1 cellular context compared by ENCODE assay signal in the genomic region with DNA sequence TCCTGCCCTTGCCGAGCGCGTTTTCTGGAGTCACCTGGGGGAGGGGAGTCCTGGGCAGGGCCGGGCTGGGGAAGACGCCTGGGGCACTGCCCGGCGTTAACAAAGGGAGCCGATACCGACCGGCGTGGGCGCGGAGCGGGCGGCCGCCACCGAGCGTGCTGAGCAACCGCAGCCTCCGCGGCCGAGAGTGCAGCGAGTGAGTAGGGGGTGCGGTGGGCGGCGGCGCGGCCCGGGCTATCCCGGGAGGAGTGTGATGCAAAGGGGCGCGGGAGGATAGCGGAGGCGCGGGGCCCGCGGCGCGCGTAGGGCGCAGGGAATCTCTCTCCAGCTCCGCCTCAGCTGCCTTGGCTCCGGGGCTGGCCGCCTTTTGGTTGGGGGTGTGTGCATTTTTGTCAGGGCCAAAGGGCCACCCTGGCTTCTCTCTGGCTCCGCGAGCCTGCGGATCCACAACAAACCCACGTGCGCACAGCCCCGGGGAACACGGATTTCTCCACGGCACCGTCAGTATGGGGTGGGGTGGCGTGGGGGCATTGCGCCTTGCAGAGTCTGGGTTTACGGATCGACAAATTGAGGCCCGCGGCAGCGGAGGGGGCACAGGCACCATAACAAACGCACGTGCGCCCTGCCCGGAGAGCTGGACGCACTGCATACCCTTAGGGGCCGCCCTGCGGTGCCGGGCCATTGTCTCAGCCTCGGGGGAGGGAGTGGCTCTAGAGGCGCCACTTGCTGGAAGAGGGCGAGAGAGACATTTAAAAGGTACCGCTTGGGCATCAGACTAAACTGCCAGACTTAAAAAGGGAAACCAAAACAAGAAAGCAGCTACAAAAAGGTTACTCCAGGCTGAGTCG.
A peak's percentile ranks its signal among the peaks of the same experiment; 100 is the strongest.
TF ChIP-seq lines count a peak whose summit lies in the region.

No MANE protein-coding gene starts in this region.

TF ChIP-seq in HepG2, 621 proteins besides CTCF, POLR2A, EP300 and RAD21 (continued from another document and continues in another):
- peak; percentile 66; the same call in 1 of the 2 replicates for TF ChIP-seq SOX13 (IDR thresholded peaks at IDR 0.05)
- TF ChIP-seq SOX13 (CRISPR knock-in tag; conservative IDR thresholded peaks at IDR 0.05 in 1 of 2, IDR thresholded peaks at IDR 0.05 in 1 of 2) = peak in 1 of 2 experiments; percentile 86; a peak in 2 of 4 replicates
- TF ChIP-seq KDM1A (CRISPR knock-in tag; IDR thresholded peaks at IDR 0.05) = no peak
- 0 out of 2 replicates have a peak, but pooled peaks have one; percentile 12 for TF ChIP-seq ZNF121 (CRISPR knock-in tag; IDR thresholded peaks at IDR 0.05)
- no peak for TF ChIP-seq NFE2 (CRISPR knock-in tag; IDR thresholded peaks at IDR 0.05)
- TF ChIP-seq NKX3-1 (CRISPR knock-in tag; IDR thresholded peaks at IDR 0.05) = no peak
- TF ChIP-seq REST (IDR thresholded peaks at IDR 0.05; ENCODE audit: borderline replicate concordance in 1 of 2, low read depth in 1 of 2, low read length in 2 of 2) = no peak
- TF ChIP-seq, protein P1, sequence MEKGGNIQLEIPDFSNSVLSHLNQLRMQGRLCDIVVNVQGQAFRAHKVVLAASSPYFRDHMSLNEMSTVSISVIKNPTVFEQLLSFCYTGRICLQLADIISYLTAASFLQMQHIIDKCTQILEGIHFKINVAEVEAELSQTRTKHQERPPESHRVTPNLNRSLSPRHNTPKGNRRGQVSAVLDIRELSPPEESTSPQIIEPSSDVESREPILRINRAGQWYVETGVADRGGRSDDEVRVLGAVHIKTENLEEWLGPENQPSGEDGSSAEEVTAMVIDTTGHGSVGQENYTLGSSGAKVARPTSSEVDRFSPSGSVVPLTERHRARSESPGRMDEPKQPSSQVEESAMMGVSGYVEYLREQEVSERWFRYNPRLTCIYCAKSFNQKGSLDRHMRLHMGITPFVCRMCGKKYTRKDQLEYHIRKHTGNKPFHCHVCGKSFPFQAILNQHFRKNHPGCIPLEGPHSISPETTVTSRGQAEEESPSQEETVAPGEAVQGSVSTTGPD (CRISPR knock-in tag; IDR thresholded peaks at IDR 0.05) = no peak
- TF ChIP-seq, protein P2, sequence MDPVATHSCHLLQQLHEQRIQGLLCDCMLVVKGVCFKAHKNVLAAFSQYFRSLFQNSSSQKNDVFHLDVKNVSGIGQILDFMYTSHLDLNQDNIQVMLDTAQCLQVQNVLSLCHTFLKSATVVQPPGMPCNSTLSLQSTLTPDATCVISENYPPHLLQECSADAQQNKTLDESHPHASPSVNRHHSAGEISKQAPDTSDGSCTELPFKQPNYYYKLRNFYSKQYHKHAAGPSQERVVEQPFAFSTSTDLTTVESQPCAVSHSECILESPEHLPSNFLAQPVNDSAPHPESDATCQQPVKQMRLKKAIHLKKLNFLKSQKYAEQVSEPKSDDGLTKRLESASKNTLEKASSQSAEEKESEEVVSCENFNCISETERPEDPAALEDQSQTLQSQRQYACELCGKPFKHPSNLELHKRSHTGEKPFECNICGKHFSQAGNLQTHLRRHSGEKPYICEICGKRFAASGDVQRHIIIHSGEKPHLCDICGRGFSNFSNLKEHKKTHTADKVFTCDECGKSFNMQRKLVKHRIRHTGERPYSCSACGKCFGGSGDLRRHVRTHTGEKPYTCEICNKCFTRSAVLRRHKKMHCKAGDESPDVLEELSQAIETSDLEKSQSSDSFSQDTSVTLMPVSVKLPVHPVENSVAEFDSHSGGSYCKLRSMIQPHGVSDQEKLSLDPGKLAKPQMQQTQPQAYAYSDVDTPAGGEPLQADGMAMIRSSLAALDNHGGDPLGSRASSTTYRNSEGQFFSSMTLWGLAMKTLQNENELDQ (CRISPR knock-in tag; IDR thresholded peaks at IDR 0.05; ENCODE audit: borderline replicate concordance) = no peak
- no peak for TF ChIP-seq DNMT3B (CRISPR knock-in tag; conservative IDR thresholded peaks at IDR 0.05)
- TF ChIP-seq, protein P3, sequence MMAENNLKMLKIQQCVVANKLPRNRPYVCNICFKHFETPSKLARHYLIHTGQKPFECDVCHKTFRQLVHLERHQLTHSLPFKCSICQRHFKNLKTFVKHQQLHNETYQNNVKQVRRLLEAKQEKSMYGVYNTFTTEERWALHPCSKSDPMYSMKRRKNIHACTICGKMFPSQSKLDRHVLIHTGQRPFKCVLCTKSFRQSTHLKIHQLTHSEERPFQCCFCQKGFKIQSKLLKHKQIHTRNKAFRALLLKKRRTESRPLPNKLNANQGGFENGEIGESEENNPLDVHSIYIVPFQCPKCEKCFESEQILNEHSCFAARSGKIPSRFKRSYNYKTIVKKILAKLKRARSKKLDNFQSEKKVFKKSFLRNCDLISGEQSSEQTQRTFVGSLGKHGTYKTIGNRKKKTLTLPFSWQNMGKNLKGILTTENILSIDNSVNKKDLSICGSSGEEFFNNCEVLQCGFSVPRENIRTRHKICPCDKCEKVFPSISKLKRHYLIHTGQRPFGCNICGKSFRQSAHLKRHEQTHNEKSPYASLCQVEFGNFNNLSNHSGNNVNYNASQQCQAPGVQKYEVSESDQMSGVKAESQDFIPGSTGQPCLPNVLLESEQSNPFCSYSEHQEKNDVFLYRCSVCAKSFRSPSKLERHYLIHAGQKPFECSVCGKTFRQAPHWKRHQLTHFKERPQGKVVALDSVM (CRISPR knock-in tag; IDR thresholded peaks at IDR 0.05) = no peak
- no peak for TF ChIP-seq ATF3 (CRISPR knock-in tag; IDR thresholded peaks at IDR 0.05)
- no peak for TF ChIP-seq SMARCE1 (IDR thresholded peaks at IDR 0.05; ENCODE audit: borderline replicate concordance)
- TF ChIP-seq CHD2 (IDR thresholded peaks at IDR 0.05; ENCODE audit: low read depth, low read length) = no peak
- no peak for TF ChIP-seq PAWR (CRISPR knock-in tag; IDR thresholded peaks at IDR 0.05; ENCODE audit: borderline replicate concordance)
- TF ChIP-seq ZNF660 (CRISPR knock-in tag; IDR thresholded peaks at IDR 0.05; ENCODE audit: borderline replicate concordance, low read depth) = no peak
- peak; percentile 77 for TF ChIP-seq ZNF563 (CRISPR knock-in tag; IDR thresholded peaks at IDR 0.05)
- no peak for TF ChIP-seq ZNF749 (CRISPR knock-in tag; IDR thresholded peaks at IDR 0.05; ENCODE audit: borderline replicate concordance)
- no peak for TF ChIP-seq ZFP36L2 (CRISPR knock-in tag; IDR thresholded peaks at IDR 0.05)
- peak; percentile 57; the same call in 1 of the 2 replicates for TF ChIP-seq TFDP1 (CRISPR knock-in tag; IDR thresholded peaks at IDR 0.05; ENCODE audit: borderline replicate concordance)
- peak; percentile 53; the same call in 1 of the 2 replicates for TF ChIP-seq ERF (CRISPR knock-in tag; IDR thresholded peaks at IDR 0.05)
- TF ChIP-seq, protein P4, sequence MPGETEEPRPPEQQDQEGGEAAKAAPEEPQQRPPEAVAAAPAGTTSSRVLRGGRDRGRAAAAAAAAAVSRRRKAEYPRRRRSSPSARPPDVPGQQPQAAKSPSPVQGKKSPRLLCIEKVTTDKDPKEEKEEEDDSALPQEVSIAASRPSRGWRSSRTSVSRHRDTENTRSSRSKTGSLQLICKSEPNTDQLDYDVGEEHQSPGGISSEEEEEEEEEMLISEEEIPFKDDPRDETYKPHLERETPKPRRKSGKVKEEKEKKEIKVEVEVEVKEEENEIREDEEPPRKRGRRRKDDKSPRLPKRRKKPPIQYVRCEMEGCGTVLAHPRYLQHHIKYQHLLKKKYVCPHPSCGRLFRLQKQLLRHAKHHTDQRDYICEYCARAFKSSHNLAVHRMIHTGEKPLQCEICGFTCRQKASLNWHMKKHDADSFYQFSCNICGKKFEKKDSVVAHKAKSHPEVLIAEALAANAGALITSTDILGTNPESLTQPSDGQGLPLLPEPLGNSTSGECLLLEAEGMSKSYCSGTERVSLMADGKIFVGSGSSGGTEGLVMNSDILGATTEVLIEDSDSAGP (CRISPR knock-in tag; IDR thresholded peaks at IDR 0.05; ENCODE audit: borderline replicate concordance) = peak; percentile 35; the same call in 1 of the 2 replicates
- peak; percentile 98 for TF ChIP-seq ZNF800 (CRISPR knock-in tag; IDR thresholded peaks at IDR 0.05)
- peak; percentile 8 for TF ChIP-seq ASH2L (IDR thresholded peaks at IDR 0.05; ENCODE audit: insufficient read length, low read depth, low read length)
- peak; percentile 28; the same call in 1 of the 2 replicates for TF ChIP-seq ZNF704 (CRISPR knock-in tag; IDR thresholded peaks at IDR 0.05; ENCODE audit: borderline replicate concordance)
- TF ChIP-seq MYC (CRISPR knock-in tag; IDR thresholded peaks at IDR 0.05; ENCODE audit: borderline replicate concordance) = peak; percentile 59; the same call in 1 of the 2 replicates
- TF ChIP-seq KLF16 (CRISPR knock-in tag; IDR thresholded peaks at IDR 0.05) = 0 out of 4 replicates have a peak, but pooled peaks of 1 of the 2 experiments have one; percentile 23
- TF ChIP-seq ZNF766 (CRISPR knock-in tag; IDR thresholded peaks at IDR 0.05; ENCODE audit: borderline replicate concordance) = no peak
- no peak for TF ChIP-seq RCOR2 (CRISPR knock-in tag; IDR thresholded peaks at IDR 0.05)
- TF ChIP-seq ZNF816 (CRISPR knock-in tag; IDR thresholded peaks at IDR 0.05; ENCODE audit: borderline replicate concordance) = no peak
- no peak for TF ChIP-seq HNF4G (IDR thresholded peaks at IDR 0.05; ENCODE audit: borderline replicate concordance, low read depth, low read length)
- TF ChIP-seq HNF4G (CRISPR knock-in tag; IDR thresholded peaks at IDR 0.05; ENCODE audit: borderline replicate concordance, low read depth) = peak; percentile 51; the same call in 1 of the 2 replicates
- TF ChIP-seq ZNF354B (CRISPR knock-in tag; IDR thresholded peaks at IDR 0.05) = no peak
- TF ChIP-seq, protein P5, sequence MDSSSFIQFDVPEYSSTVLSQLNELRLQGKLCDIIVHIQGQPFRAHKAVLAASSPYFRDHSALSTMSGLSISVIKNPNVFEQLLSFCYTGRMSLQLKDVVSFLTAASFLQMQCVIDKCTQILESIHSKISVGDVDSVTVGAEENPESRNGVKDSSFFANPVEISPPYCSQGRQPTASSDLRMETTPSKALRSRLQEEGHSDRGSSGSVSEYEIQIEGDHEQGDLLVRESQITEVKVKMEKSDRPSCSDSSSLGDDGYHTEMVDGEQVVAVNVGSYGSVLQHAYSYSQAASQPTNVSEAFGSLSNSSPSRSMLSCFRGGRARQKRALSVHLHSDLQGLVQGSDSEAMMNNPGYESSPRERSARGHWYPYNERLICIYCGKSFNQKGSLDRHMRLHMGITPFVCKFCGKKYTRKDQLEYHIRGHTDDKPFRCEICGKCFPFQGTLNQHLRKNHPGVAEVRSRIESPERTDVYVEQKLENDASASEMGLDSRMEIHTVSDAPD (CRISPR knock-in tag; IDR thresholded peaks at IDR 0.05) = peak; percentile 37; the same call in 1 of the 2 replicates
- no peak for TF ChIP-seq KLF15 (CRISPR knock-in tag; IDR thresholded peaks at IDR 0.05; ENCODE audit: borderline replicate concordance)
